In genomic region chr2:11389048-11389413, GRCh38 we compare ENCODE assay signal across 19 cellular contexts. TPM values are rescaled to one million over a fixed set of nuclear protein-coding genes. Genes with fewer than 3 reads are reported as not detected.
DNase-seq lines count a peak whose midpoint lies in the region; ATAC-seq, FAIRE-seq and TF ChIP-seq lines count a peak whose summit lies in the region.
"Had no signal": no experiment of that assay in that cellular context is flagged by ENCODE, and none has a peak within 500 bp of the region (broad histone marks: within the 10 kb centered on the region; RNA-seq: fewer than 3 reads in every experiment).

No MANE protein-coding gene starts in this region.

- H3K4me1 ChIP-seq in HUES64 (ENCODE audit: insufficient read depth, low read length) (peaks cover 10% of the 10 kb centered on the region), K562 (replicated peaks in 1 of 2; ENCODE audit: control insufficient read depth in 2 of 2, insufficient read depth in 2 of 2, low read length in 2 of 2) (peaks cover 4 to 14% of the 10 kb centered on the region in 2 experiments; a peak in 3 of 5 replicates), iPS-18a (ENCODE audit: control insufficient read depth, low read depth, low read length) (peaks cover 31% of the 10 kb centered on the region), stomach (peaks cover 44 to 73% (median 54%) of the 10 kb centered on the region in 4 donors), tibial nerve (peaks cover 0 to 35% (median 0%) of the 10 kb centered on the region in 4 donors)

- TF ChIP-seq CTCF in K562 (IDR thresholded peaks at IDR 0.05 in 2 of 3, conservative IDR thresholded peaks at IDR 0.05 in 1 of 3; ENCODE audit: insufficient read depth in 2 of 3, low read depth in 1 of 3, low read length in 3 of 3): no peak
- no peak for TF ChIP-seq CTCF in stomach (IDR thresholded peaks at IDR 0.05)
- no peak for TF ChIP-seq CTCF in tibial nerve (IDR thresholded peaks at IDR 0.05)

- CTCF ChIA-PET in K562 (lab: Yijun Ruan, JAX; ENCODE audit: low intra/inter-chr PET ratio): no interaction called here

- H3K36me3 ChIP-seq in HUES64 (ENCODE audit: insufficient read depth, low read length) (no peaks in the 10 kb centered on the region), K562 (ENCODE audit: control insufficient read depth, insufficient read depth, low read length) (no peaks in the 10 kb centered on the region), iPS-18a (ENCODE audit: control insufficient read depth, low read depth, low read length) (no peaks in the 10 kb centered on the region), stomach (no peaks in the 10 kb centered on the region), tibial nerve (no peaks in the 10 kb centered on the region)

- no peak for ATAC-seq in K562
- ATAC-seq: stimulated activated naive CD8-positive, alpha-beta T cell treated with anti-CD3 and anti-CD28 coated beads, Interleukin-15, amount 100 ng/mL, for 72 hours had no signal

- DNase-seq in K562 (ENCODE audit: extremely low read depth in 1 of 4, low spot score in 3 of 4) (no peak), stomach (no peak), H4 (ENCODE audit: low spot score) (no peak), tibial nerve (ENCODE audit: low spot score in 2 of 2) (no peak), mesenteric fat pad (ENCODE audit: low spot score) (no peak)
- no peak for DNase-seq in activated CD8-positive, alpha-beta memory T cell treated with anti-CD3 and anti-CD28 coated beads, Interleukin-2, amount 50 U/mL, for 4 hours
- DNase-seq: activated CD4-positive, alpha-beta T cell treated with anti-CD3 and anti-CD28 coated beads, Interleukin-2, amount 10 ng/mL, durations not matched to agents 7 days and 5 days; activated naive CD4-positive, alpha-beta T cell treated with Interleukin-2 at 50 U/mL for 16 hours; anterior cingulate cortex; Caco-2; H7; KBM-7; NCI-H2029 treated with DMSO at 0.1 percent for 48 hours; NCI-H510A treated with DMSO at 0.1 percent for 48 hours; stimulated activated CD4-positive, alpha-beta T cell treated with anti-CD3 and anti-CD28 coated beads, Interleukin-2, amount 100 ng/mL, for 24 hours; stimulated activated naive CD8-positive, alpha-beta T cell treated with anti-CD3 and anti-CD28 coated beads, Interleukin-15, amount 100 ng/mL, for 72 hours had no signal

- H3K27me3 ChIP-seq in HUES64 (ENCODE audit: insufficient read depth, low read length) (no peaks in the 10 kb centered on the region), K562 (ENCODE audit: control insufficient read depth in 2 of 2, insufficient read depth in 2 of 2, low read length in 2 of 2) (no peaks in the 10 kb centered on the region), iPS-18a (ENCODE audit: control insufficient read depth, insufficient read depth, low read length) (no peaks in the 10 kb centered on the region), stomach (no peaks in the 10 kb centered on the region), tibial nerve (no peaks in the 10 kb centered on the region)

- 70% methylated on average over 5 of the region's 6 CpGs for WGBS in HUES64
- 52% methylated on average over 6 of the region's 6 CpGs for WGBS in K562 (ENCODE audit: insufficient coverage, low coverage, missing lambda C conversion rate)
- WGBS in stomach, 5 donors: 45 to 69% (median 51%) methylated on average over 6 of the region's 6 CpGs
- WGBS in tibial nerve, 2 donors: 66 to 81% methylated on average over 6 of the region's 6 CpGs

- TF ChIP-seq POLR2A in K562 (conservative IDR thresholded peaks at IDR 0.05) (no peak), stomach (IDR thresholded peaks at IDR 0.05) (no peak), tibial nerve (IDR thresholded peaks at IDR 0.05) (no peak)

- no TSS peak for BruUV-seq in K562 (replicated peaks; lab: Mats Ljungman, UMichigan)

- H3K9me1 ChIP-seq in K562 (ENCODE audit: control insufficient read depth, insufficient read depth, low read length): no peaks in the 10 kb centered on the region

- H3K79me2 ChIP-seq in K562 (ENCODE audit: control insufficient read depth, insufficient read depth, low read length): no peaks in the 10 kb centered on the region

- TF ChIP-seq EP300 in K562 (IDR thresholded peaks at IDR 0.05; ENCODE audit: low read length): no peak
- TF ChIP-seq EP300 in stomach (IDR thresholded peaks at IDR 0.05): no peak
- TF ChIP-seq EP300 in tibial nerve (IDR thresholded peaks at IDR 0.05): no peak

- H3K9me3 ChIP-seq in HUES64 (ENCODE audit: insufficient read depth, low read depth, low read length) (no peaks in the 10 kb centered on the region), K562 (replicated peaks; ENCODE audit: control insufficient read depth, insufficient read depth, low read depth, low read length) (no peaks in the 10 kb centered on the region), iPS-18a (ENCODE audit: control insufficient read depth, low read depth, low read length) (no peaks in the 10 kb centered on the region), stomach (no peaks in the 10 kb centered on the region), tibial nerve (no peaks in the 10 kb centered on the region)
- H3K9me3 ChIP-seq: Caco-2 had no signal

- POLR2A ChIA-PET in K562 (lab: Yijun Ruan, JAX): interaction anchor here (0.6 kb wide), 1 partner anchor 576 kb away, joined by 5 read pairs; the partner anchor contains the start of gene PDIA6

- peak overlapping the region; percentile 38 for H2AFZ ChIP-seq in K562 (ENCODE audit: low read depth, low read length)

- H3K9ac ChIP-seq in HUES64 (ENCODE audit: low read depth, low read length) (no peak overlapping the region), K562 (ENCODE audit: insufficient read depth in 1 of 2, low read depth in 2 of 2, low read length in 2 of 2) (no peak overlapping the region), iPS-18a (ENCODE audit: low read length) (no peak overlapping the region)

- H3K27ac ChIP-seq in HUES64 (ENCODE audit: low read depth, low read length): peak overlapping the region; percentile 53; the same call in 1 of the 2 replicates
- H3K27ac ChIP-seq in K562 (ENCODE audit: extremely low read depth, low read depth, low read length): no peak overlapping the region
- H3K27ac ChIP-seq in iPS-18a (ENCODE audit: low read length): peak overlapping the region; percentile 18
- peak overlapping the region; percentile 69 to 80 (median 74) for H3K27ac ChIP-seq in stomach
- H3K27ac ChIP-seq in tibial nerve: no peak overlapping the region

- in situ Hi-C loops in K562 (cut with MboI): no loop called here

- H3K4me2 ChIP-seq in K562 (ENCODE audit: insufficient read depth, low read length): no peak overlapping the region

- no peak for TF ChIP-seq RAD21 in K562 (CRISPR knock-in tag; conservative IDR thresholded peaks at IDR 0.05 in 1 of 2, IDR thresholded peaks at IDR 0.05 in 1 of 2)

- H3K4me3 ChIP-seq in HUES64 (ENCODE audit: low read length) (no peak overlapping the region), K562 (no peak overlapping the region), iPS-18a (ENCODE audit: low read length) (no peak overlapping the region), stomach (no peak overlapping the region), tibial nerve (no peak overlapping the region)

- no peaks in the 10 kb centered on the region for H4K20me1 ChIP-seq in K562 (replicated peaks; ENCODE audit: control insufficient read depth, insufficient read depth, low read length)

- no peak for FAIRE-seq in K562 (lab: Jason Lieb, UNC)
- FAIRE-seq: colon had no signal

- intact Hi-C loops in K562 (cut with micrococcal nuclease): no loop called here
- intact Hi-C loops in stomach (cut with DNase I; ENCODE audit: low total_unique reads): no loop called here

TF ChIP-seq in K562, 482 proteins besides CTCF, POLR2A, EP300 and RAD21 (continues in another document):
- TF ChIP-seq NR4A1 (CRISPR knock-in tag; IDR thresholded peaks at IDR 0.05) (no peak), NR4A1 (tag; IDR thresholded peaks at IDR 0.05) (no peak)

RNA-seq across cellular contexts. Expression of gene ROCK2, which starts 44.6 kb away (rescaled TPM):
- 17.4 TPM for polyA plus RNA-seq in HUES64 (2013, experiment 1 of 2)
- polyA plus RNA-seq in HUES64 (2013, experiment 2 of 2): 19.2 TPM
- total RNA-seq in K562 (2011; cell fraction: chromatin; rRNA removed; ENCODE audit: low replicate concordance): 16.6 and 83.8 TPM in 2 replicates
- 4.2 and 6.4 TPM in 2 replicates for total RNA-seq in K562 (2011; cell fraction: nucleolus; rRNA removed)
- 16.1 and 32.0 TPM in 2 replicates for total RNA-seq in K562 (2011; cell fraction: nucleoplasm; rRNA removed)
- 14.3 and 15.0 TPM in 2 replicates for total RNA-seq in K562 (2014; rRNA removed)
- 28.4 and 35.3 TPM in 2 replicates for total RNA-seq in K562 (2014; rRNA removed; fragmentation: Illumina TruSeq; extraction: Trizol)
- total RNA-seq in K562 (2015; rRNA removed; fragmentation: Illumina TruSeq; extraction: Trizol): 28.1 and 30.6 TPM in 2 replicates
- total RNA-seq in K562 (2021): 21.2 and 22.1 TPM in 2 replicates
- polyA plus RNA-seq in K562 (2011; rRNA removed): 6.8 and 10.6 TPM in 2 replicates
- polyA plus RNA-seq in K562 (2011; cell fraction: cytosol; rRNA removed): 1.6 and 3.5 TPM in 2 replicates
- 4.2 and 5.4 TPM in 2 replicates for polyA plus RNA-seq in K562 (2011; cell fraction: nucleus; rRNA removed)
- 10.8 and 12.3 TPM in 2 replicates for polyA plus RNA-seq in K562 (2012)
- 13.4 and 16.5 TPM in 2 replicates for polyA plus RNA-seq in K562 (2014; fragmentation: Illumina TruSeq; extraction: Trizol)
- 1 to 10 TPM; 4.9 to 6.0 TPM for polyA plus RNA-seq in K562 (2014; fragmentation: Nextera tagmentation; extraction: Ambion mirVana)
- polyA plus RNA-seq in K562 (2014; rRNA removed): 10.6 and 10.7 TPM in 2 replicates
- polyA minus RNA-seq in K562 (2011; rRNA and poly(A)+ RNA removed): 47.6 and 51.9 TPM in 2 replicates
- 13.8 and 19.1 TPM in 2 replicates for polyA minus RNA-seq in K562 (2011; cell fraction: cytosol; rRNA and poly(A)+ RNA removed)
- polyA minus RNA-seq in K562 (2011; cell fraction: nucleus; rRNA and poly(A)+ RNA removed): 13.7 and 34.7 TPM in 2 replicates
- total RNA-seq in stomach: 100 to 1,000 TPM in 1 of 5 donors, 10 to 100 TPM in 4; 31.6 to 113 (median 54.3) TPM
- 10 to 100 TPM in 1 of 3 donors, 1 to 10 TPM in 2; 5.6 to 10.7 (median 7.7) TPM for polyA plus RNA-seq in stomach
- total RNA-seq in H4 (2014; rRNA removed; shearing (Covaris generic)): 8.2 and 12.8 TPM in 2 replicates
- total RNA-seq in tibial nerve: 10 to 100 TPM; 56.4 to 81.6 (median 60.7) TPM
- 456 TPM for total RNA-seq in mesenteric fat pad

Comparison
In these comparisons a context has a peak if more than half of its experiments do, and no peak if none do; other contexts are left out.
1. H3K27ac ChIP-seq: peak in HUES64 (single experiment), iPS-18a (single experiment) and stomach (5 of 5); none in K562 (single experiment) and tibial nerve (0 of 4).